13 cellular contexts compared by ENCODE assay signal in the genomic region with DNA sequence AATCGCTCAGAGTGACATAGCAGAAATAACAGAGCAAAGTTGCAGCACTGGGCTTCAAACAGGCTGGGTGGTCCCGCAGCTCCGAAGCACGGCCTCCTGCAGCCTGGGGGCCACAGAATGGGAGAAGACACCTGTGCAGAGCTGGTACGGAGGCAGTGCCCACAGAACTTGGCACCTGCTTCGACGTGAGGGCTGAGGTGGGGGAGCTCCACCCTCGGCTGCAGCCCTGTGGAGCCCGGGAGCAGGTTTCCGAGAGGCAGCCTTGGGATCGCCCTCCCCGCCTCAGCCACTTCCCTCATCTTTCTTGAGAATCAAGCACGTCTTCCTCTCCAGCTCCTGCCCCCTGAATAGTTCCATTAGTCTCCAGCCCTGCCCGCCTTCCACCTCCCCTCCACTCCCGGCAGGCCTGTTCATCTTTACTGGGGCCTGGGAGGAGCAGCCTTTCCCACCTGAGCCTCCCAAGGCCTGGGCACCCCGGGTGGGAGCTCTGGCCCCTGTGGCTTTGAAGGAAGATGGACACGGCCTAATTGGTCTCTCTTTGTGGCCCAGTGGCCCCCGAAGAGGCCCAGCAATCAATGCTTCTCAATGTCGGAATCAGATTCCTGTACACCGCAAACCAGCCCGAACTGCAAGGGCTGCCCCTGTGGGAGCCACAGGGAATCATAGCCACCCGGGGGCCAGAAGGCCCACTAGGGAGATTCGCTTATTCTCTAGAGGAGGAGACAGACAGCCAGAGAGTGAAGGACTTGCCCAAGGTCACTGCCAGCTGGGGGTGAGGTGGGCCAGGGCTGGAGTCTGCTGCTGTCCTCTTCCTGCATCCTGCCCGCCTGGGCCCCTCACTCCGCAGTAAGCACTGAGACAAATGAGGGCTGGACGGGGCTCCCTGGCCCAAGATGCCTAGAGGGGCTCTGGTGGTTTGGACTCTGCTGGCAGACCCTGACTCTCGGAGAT.
"Had no signal": no experiment of that assay in that cellular context is flagged by ENCODE, and none has a peak within 500 bp of the region (broad histone marks: within the 10 kb centered on the region; RNA-seq: fewer than 3 reads in every experiment).

No MANE protein-coding gene starts in this region.

- H3K27me3 Mint-ChIP-seq: activated CD4-positive, alpha-beta memory T cell treated with anti-CD3 and anti-CD28 coated beads, Interleukin-2, amount 10 ng/mL, durations not matched to agents 7 days and 5 days had no signal

- H3K4me1 Mint-ChIP-seq: activated CD4-positive, alpha-beta memory T cell treated with anti-CD3 and anti-CD28 coated beads, Interleukin-2, amount 10 ng/mL, durations not matched to agents 7 days and 5 days had no signal

- ATAC-seq: effector memory CD8-positive, alpha-beta T cell; mucosa of descending colon; natural killer cell had no signal

- H3K27ac ChIP-seq: hepatocyte, stomach had no signal

- H3K4me3 Mint-ChIP-seq: activated CD4-positive, alpha-beta memory T cell treated with anti-CD3 and anti-CD28 coated beads, Interleukin-2, amount 10 ng/mL, durations not matched to agents 7 days and 5 days; effector memory CD8-positive, alpha-beta T cell; natural killer cell had no signal

- H3K27me3 ChIP-seq: hepatocyte, stomach had no signal

- DNase-seq: activated CD4-positive, alpha-beta memory T cell treated with anti-CD3 and anti-CD28 coated beads, Interleukin-2, amount 10 ng/mL, durations not matched to agents 7 days and 5 days; activated CD8-positive, alpha-beta memory T cell treated with anti-CD3 and anti-CD28 coated beads, Interleukin-2, amount 50 U/mL, for 4 hours; activated naive CD4-positive, alpha-beta T cell treated with Interleukin-2 at 50 U/mL for 16 hours; central memory CD4-positive, alpha-beta T cell; cortex of kidney; effector memory CD8-positive, alpha-beta T cell; mammary epithelial cell; mucosa of descending colon; natural killer cell; SIG-M5; stimulated activated CD4-positive, alpha-beta T cell treated with anti-CD3 and anti-CD28 coated beads, Interleukin-4, amount 100 ng/mL, for 4 hours; stomach had no signal

- H3K9me3 ChIP-seq: mucosa of descending colon, stomach had no signal

- H3K36me3 Mint-ChIP-seq: natural killer cell had no signal

- H3K36me3 ChIP-seq: stomach had no signal

- H3K27ac Mint-ChIP-seq: activated CD4-positive, alpha-beta memory T cell treated with anti-CD3 and anti-CD28 coated beads, Interleukin-2, amount 10 ng/mL, durations not matched to agents 7 days and 5 days; effector memory CD8-positive, alpha-beta T cell; natural killer cell had no signal

- H3K9me3 Mint-ChIP-seq: activated CD4-positive, alpha-beta memory T cell treated with anti-CD3 and anti-CD28 coated beads, Interleukin-2, amount 10 ng/mL, durations not matched to agents 7 days and 5 days; effector memory CD8-positive, alpha-beta T cell; natural killer cell had no signal

- H3K4me3 ChIP-seq: hepatocyte, mucosa of descending colon, stomach had no signal
